Comparison of ENCODE assay signal across 14 cellular contexts in genomic region chr1:174740248-174740990, GRCh38.
DNase-seq lines count a peak whose midpoint lies in the region; TF ChIP-seq lines count a peak whose summit lies in the region.
"Had no signal": no experiment of that assay in that cellular context is flagged by ENCODE, and none has a peak within 500 bp of the region (broad histone marks: within the 10 kb centered on the region; RNA-seq: fewer than 3 reads in every experiment).

No MANE protein-coding gene starts in this region.

- no peak for TF ChIP-seq POLR2A in breast epithelium (IDR thresholded peaks at IDR 0.05)

- H3K27ac Mint-ChIP-seq in MCF 10A (ENCODE audit: low read depth, unreplicated experiment), result no peak overlapping the region
- H3K27ac Mint-ChIP-seq: mesothelial cell of epicardium had no signal

- H2AFZ ChIP-seq in SU-DHL-6 (ENCODE audit: low read depth, low read length, severe bottlenecking), result no peak overlapping the region

- H3K4me1 ChIP-seq in breast epithelium, result no peaks in the 10 kb centered on the region
- H3K4me1 ChIP-seq: pancreas had no signal

- H3K4me2 ChIP-seq in SU-DHL-6 (ENCODE audit: low read depth, low read length, poor library complexity, severe bottlenecking), result peak overlapping the region; percentile 38

- H3K4me3 ChIP-seq in breast epithelium (no peak overlapping the region), SU-DHL-6 (ENCODE audit: insufficient read depth, low read length, poor library complexity, severe bottlenecking) (no peak overlapping the region), fibroblast of villous mesenchyme (ENCODE audit: low read depth, low read length) (no peak overlapping the region)
- H3K4me3 ChIP-seq: pancreas, upper lobe of left lung had no signal

- H3K27ac ChIP-seq in breast epithelium (no peak overlapping the region), SU-DHL-6 (ENCODE audit: low read depth, low read length) (peak overlapping the region; percentile 66)
- H3K27ac ChIP-seq: pancreas, upper lobe of left lung had no signal

- POLR2A ChIA-PET in MCF 10A (lab: Yijun Ruan, JAX), result interaction anchor here (0.6 kb wide), 1 partner anchor 26 kb away, joined by 3 read pairs; no protein-coding TSS in a partner anchor

- CTCF ChIA-PET in MCF 10A (lab: Yijun Ruan, JAX), result interaction anchor here (0.6 to 11.6 kb wide), 8 partner anchors 10 to 729 kb away, joined by 3 to 190 read pairs (median 5); no protein-coding TSS in a partner anchor

- BruUV-seq in MCF 10A (replicated peaks; lab: Mats Ljungman, UMichigan), result no TSS peak

- no peak overlapping the region for H3K4me3 Mint-ChIP-seq in MCF 10A (ENCODE audit: unreplicated experiment)
- H3K4me3 Mint-ChIP-seq: mesothelial cell of epicardium had no signal

- H3K36me3 ChIP-seq in breast epithelium (no peaks in the 10 kb centered on the region), SU-DHL-6 (ENCODE audit: low read length) (no peaks in the 10 kb centered on the region)
- H3K36me3 ChIP-seq: pancreas, upper lobe of left lung had no signal

- H4K20me1 ChIP-seq in SU-DHL-6 (ENCODE audit: low read depth, low read length), result no peaks in the 10 kb centered on the region

- H3F3A ChIP-seq in SU-DHL-6 (ENCODE audit: insufficient read depth), result peaks cover 32% of the 10 kb centered on the region

- no peaks in the 10 kb centered on the region for H3K79me2 ChIP-seq in SU-DHL-6 (ENCODE audit: insufficient read depth, low read length)

- TF ChIP-seq CTCF in MCF 10A (IDR thresholded peaks at IDR 0.05; ENCODE audit: unreplicated experiment) (no peak), breast epithelium (IDR thresholded peaks at IDR 0.05) (no peak), SU-DHL-6 (IDR thresholded peaks at IDR 0.05; ENCODE audit: insufficient read depth, low read length, poor library complexity, severe bottlenecking) (no peak), fibroblast of villous mesenchyme (IDR thresholded peaks at IDR 0.05; ENCODE audit: insufficient read depth, low read depth, low read length) (no peak)

- peaks cover 5% of the 10 kb centered on the region for H3K9me3 Mint-ChIP-seq in MCF 10A (ENCODE audit: unreplicated experiment)

- H3K4me1 Mint-ChIP-seq in MCF 10A (ENCODE audit: insufficient read depth, unreplicated experiment), result no peaks in the 10 kb centered on the region

- H3K9ac ChIP-seq in SU-DHL-6 (ENCODE audit: low read length), result peak overlapping the region; percentile 13; the same call in 1 of the 2 replicates

- H3K27me3 ChIP-seq in breast epithelium (no peaks in the 10 kb centered on the region), SU-DHL-6 (ENCODE audit: low read length) (no peaks in the 10 kb centered on the region)
- H3K27me3 ChIP-seq: pancreas, upper lobe of left lung had no signal

- no peaks in the 10 kb centered on the region for H3K9me3 ChIP-seq in breast epithelium
- no peaks in the 10 kb centered on the region for H3K9me3 ChIP-seq in SU-DHL-6 (ENCODE audit: insufficient read depth, low read length)
- H3K9me3 ChIP-seq: pancreas, upper lobe of left lung had no signal

- DNase-seq in MCF 10A (ENCODE audit: unreplicated experiment) (peak; percentile 35), breast epithelium (ENCODE audit: low spot score in 2 of 2) (no peak), fibroblast of villous mesenchyme (ENCODE audit: low read depth) (peak; percentile 36), NCI-H2196 (lab: John Stamatoyannopoulos, UW; ENCODE audit: unreplicated experiment) (no peak), cardiac septum (ENCODE audit: low spot score) (no peak), NCI-H1105 treated with DMSO at 0.1 percent for 48 hours (lab: John Stamatoyannopoulos, UW) (no peak)
- no peak for DNase-seq in activated CD8-positive, alpha-beta memory T cell treated with anti-CD3 and anti-CD28 coated beads for 24 hours
- DNase-seq: activated CD4-positive, alpha-beta T cell treated with anti-CD3 and anti-CD28 coated beads, Interleukin-2, amount 50 U/mL, for 4 hours; NCI-H1694 treated with DMSO at 0.1 percent for 48 hours; pancreas; T-helper 2 cell; upper lobe of left lung had no signal

- H3K27me3 Mint-ChIP-seq in MCF 10A (ENCODE audit: insufficient read depth, unreplicated experiment), result no peaks in the 10 kb centered on the region

- H3K36me3 Mint-ChIP-seq in MCF 10A (ENCODE audit: insufficient read depth, unreplicated experiment), result no peaks in the 10 kb centered on the region
- H3K36me3 Mint-ChIP-seq: mesothelial cell of epicardium had no signal

- no peaks in the 10 kb centered on the region for H3K9me2 ChIP-seq in SU-DHL-6 (replicated peaks; ENCODE audit: insufficient read depth, low read length)

- intact Hi-C loops in MCF 10A (cut with micrococcal nuclease), result no loop called here
- intact Hi-C loops in breast epithelium (cut with DNase I; ENCODE audit: low total_unique reads), result no loop called here
- intact Hi-C loops in cardiac septum (cut with DNase I), result loop anchor here (5.0 kb wide), 1 partner anchor 643 kb away; no protein-coding TSS in a partner anchor

Comparison
In these comparisons a context has a peak if more than half of its experiments do, and no peak if none do; other contexts are left out.
1. DNase-seq: peak in MCF 10A (single experiment) and fibroblast of villous mesenchyme (single experiment); none in breast epithelium (0 of 2), NCI-H2196 (single experiment), cardiac septum (single experiment), NCI-H1105 treated with DMSO at 0.1 percent for 48 hours (single experiment) and activated CD8-positive, alpha-beta memory T cell treated with anti-CD3 and anti-CD28 coated beads for 24 hours (single experiment).